In genomic region chr17:29100296-29100695, GRCh38 we compare ENCODE assay signal across 13 cellular contexts. TPM values are rescaled to one million over a fixed set of nuclear protein-coding genes. Genes with fewer than 3 reads are reported as not detected.
DNase-seq lines count a peak whose midpoint lies in the region; ATAC-seq and TF ChIP-seq lines count a peak whose summit lies in the region.
"Had no signal": no experiment of that assay in that cellular context is flagged by ENCODE, and none has a peak within 500 bp of the region (broad histone marks: within the 10 kb centered on the region; RNA-seq: fewer than 3 reads in every experiment).

No MANE protein-coding gene starts in this region.

- peak; percentile 13 for DNase-seq in activated CD8-positive, alpha-beta T cell treated with anti-CD3 and anti-CD28 coated beads for 36 hours
- no peak for DNase-seq in activated CD8-positive, alpha-beta T cell treated with anti-CD3 and anti-CD28 coated beads, Interleukin-2, amount 10 ng/mL, durations not matched to agents 7 days and 5 days
- DNase-seq in CMK (ENCODE audit: low read depth) (peak; percentile 64), NCI-H524 (lab: John Stamatoyannopoulos, UW) (no peak)
- no peak for DNase-seq in stimulated activated effector memory CD8-positive, alpha-beta T cell treated with anti-CD3 and anti-CD28 coated beads, Interleukin-12 subunit alpha, Interleukin-12 subunit beta, amount 100 ng/mL, for 72 hours (ENCODE audit: low spot score in 2 of 2)
- DNase-seq: ACHN; CD4-positive, alpha-beta T cell; DMS79; GM23248 had no signal

- peaks cover 11% of the 10 kb centered on the region for H3K4me1 Mint-ChIP-seq in activated CD8-positive, alpha-beta T cell treated with anti-CD3 and anti-CD28 coated beads for 36 hours (ENCODE audit: low read depth)
- H3K4me1 Mint-ChIP-seq in activated CD8-positive, alpha-beta T cell treated with anti-CD3 and anti-CD28 coated beads, Interleukin-2, amount 10 ng/mL, durations not matched to agents 7 days and 5 days (ENCODE audit: low read depth): peaks cover 7% of the 10 kb centered on the region
- H3K4me1 Mint-ChIP-seq in activated T-helper 17 cell treated with anti-CD3 and anti-CD28 coated beads, Interleukin-2, amount 50 U/mL, for 72 hours: peaks cover 7% of the 10 kb centered on the region
- peaks cover 10% of the 10 kb centered on the region for H3K4me1 Mint-ChIP-seq in stimulated activated effector memory CD8-positive, alpha-beta T cell treated with anti-CD3 and anti-CD28 coated beads, Interleukin-12 subunit alpha, Interleukin-12 subunit beta, amount 100 ng/mL, for 72 hours

- H3K9me3 Mint-ChIP-seq in activated CD8-positive, alpha-beta T cell treated with anti-CD3 and anti-CD28 coated beads for 36 hours: no peaks in the 10 kb centered on the region
- H3K9me3 Mint-ChIP-seq in activated CD8-positive, alpha-beta T cell treated with anti-CD3 and anti-CD28 coated beads, Interleukin-2, amount 10 ng/mL, durations not matched to agents 7 days and 5 days (ENCODE audit: insufficient read depth): no peaks in the 10 kb centered on the region
- H3K9me3 Mint-ChIP-seq in activated T-helper 17 cell treated with anti-CD3 and anti-CD28 coated beads, Interleukin-2, amount 50 U/mL, for 72 hours: no peaks in the 10 kb centered on the region
- no peaks in the 10 kb centered on the region for H3K9me3 Mint-ChIP-seq in stimulated activated effector memory CD8-positive, alpha-beta T cell treated with anti-CD3 and anti-CD28 coated beads, Interleukin-12 subunit alpha, Interleukin-12 subunit beta, amount 100 ng/mL, for 72 hours
- H3K9me3 Mint-ChIP-seq: CD4-positive, alpha-beta T cell had no signal

- TF ChIP-seq CTCF in activated CD8-positive, alpha-beta T cell treated with anti-CD3 and anti-CD28 coated beads for 36 hours (IDR thresholded peaks at IDR 0.05): no peak

- H3K27me3 Mint-ChIP-seq in activated CD8-positive, alpha-beta T cell treated with anti-CD3 and anti-CD28 coated beads for 36 hours: no peaks in the 10 kb centered on the region
- no peaks in the 10 kb centered on the region for H3K27me3 Mint-ChIP-seq in activated CD8-positive, alpha-beta T cell treated with anti-CD3 and anti-CD28 coated beads, Interleukin-2, amount 10 ng/mL, durations not matched to agents 7 days and 5 days (ENCODE audit: low read depth)
- H3K27me3 Mint-ChIP-seq in activated T-helper 17 cell treated with anti-CD3 and anti-CD28 coated beads, Interleukin-2, amount 50 U/mL, for 72 hours: no peaks in the 10 kb centered on the region
- H3K27me3 Mint-ChIP-seq: CD4-positive, alpha-beta T cell had no signal

- H3K36me3 Mint-ChIP-seq in activated CD8-positive, alpha-beta T cell treated with anti-CD3 and anti-CD28 coated beads for 36 hours (ENCODE audit: low read depth): peaks cover 5% of the 10 kb centered on the region
- H3K36me3 Mint-ChIP-seq in activated CD8-positive, alpha-beta T cell treated with anti-CD3 and anti-CD28 coated beads, Interleukin-2, amount 10 ng/mL, durations not matched to agents 7 days and 5 days (ENCODE audit: low read depth): peaks cover 9% of the 10 kb centered on the region
- peaks cover 86% of the 10 kb centered on the region for H3K36me3 Mint-ChIP-seq in activated T-helper 17 cell treated with anti-CD3 and anti-CD28 coated beads, Interleukin-2, amount 50 U/mL, for 72 hours (ENCODE audit: low read depth)
- peaks cover 51% of the 10 kb centered on the region for H3K36me3 Mint-ChIP-seq in stimulated activated effector memory CD8-positive, alpha-beta T cell treated with anti-CD3 and anti-CD28 coated beads, Interleukin-12 subunit alpha, Interleukin-12 subunit beta, amount 100 ng/mL, for 72 hours

- no peak overlapping the region for H3K4me3 Mint-ChIP-seq in activated CD8-positive, alpha-beta T cell treated with anti-CD3 and anti-CD28 coated beads for 36 hours
- H3K4me3 Mint-ChIP-seq in activated CD8-positive, alpha-beta T cell treated with anti-CD3 and anti-CD28 coated beads, Interleukin-2, amount 10 ng/mL, durations not matched to agents 7 days and 5 days: no peak overlapping the region
- no peak overlapping the region for H3K4me3 Mint-ChIP-seq in activated T-helper 17 cell treated with anti-CD3 and anti-CD28 coated beads, Interleukin-2, amount 50 U/mL, for 72 hours
- H3K4me3 Mint-ChIP-seq in stimulated activated effector memory CD8-positive, alpha-beta T cell treated with anti-CD3 and anti-CD28 coated beads, Interleukin-12 subunit alpha, Interleukin-12 subunit beta, amount 100 ng/mL, for 72 hours: no peak overlapping the region
- H3K4me3 Mint-ChIP-seq: CD4-positive, alpha-beta T cell had no signal

- ATAC-seq in activated CD8-positive, alpha-beta T cell treated with anti-CD3 and anti-CD28 coated beads for 36 hours: no peak
- ATAC-seq in activated CD8-positive, alpha-beta T cell treated with anti-CD3 and anti-CD28 coated beads, Interleukin-2, amount 10 ng/mL, durations not matched to agents 7 days and 5 days: no peak
- ATAC-seq in activated T-helper 17 cell treated with anti-CD3 and anti-CD28 coated beads, Interleukin-2, amount 50 U/mL, for 72 hours (replicated peaks): no peak
- no peak for ATAC-seq in stimulated activated effector memory CD8-positive, alpha-beta T cell treated with anti-CD3 and anti-CD28 coated beads, Interleukin-12 subunit alpha, Interleukin-12 subunit beta, amount 100 ng/mL, for 72 hours
- no peak for ATAC-seq in HG02938 (IDR thresholded peaks at IDR 0.05; ENCODE audit: unreplicated experiment)
- ATAC-seq: GM12878 had no signal

- intact Hi-C loops in activated CD8-positive, alpha-beta T cell treated with anti-CD3 and anti-CD28 coated beads for 36 hours (cut with micrococcal nuclease): no loop called here

- CTCF ChIA-PET in activated CD8-positive, alpha-beta T cell treated with anti-CD3 and anti-CD28 coated beads for 36 hours (lab: Charles Lee): interaction anchor here (1.4 to 4.0 kb wide), 4 partner anchors 11 to 147 kb away, joined by 3 to 25 read pairs (median 12); no protein-coding TSS in a partner anchor
- CTCF ChIA-PET in activated CD8-positive, alpha-beta T cell treated with anti-CD3 and anti-CD28 coated beads, Interleukin-2, amount 10 ng/mL, durations not matched to agents 7 days and 5 days (lab: Charles Lee): interaction anchor here (1.0 to 1.3 kb wide), 4 partner anchors 13 to 24 kb away, joined by 3 to 5 read pairs (median 4); no protein-coding TSS in a partner anchor

- POLR2A ChIA-PET in activated CD8-positive, alpha-beta T cell treated with anti-CD3 and anti-CD28 coated beads for 36 hours (lab: Charles Lee): no interaction called here
- POLR2A ChIA-PET in activated CD8-positive, alpha-beta T cell treated with anti-CD3 and anti-CD28 coated beads, Interleukin-2, amount 10 ng/mL, durations not matched to agents 7 days and 5 days (lab: Charles Lee): interaction anchor here (1.0 to 1.2 kb wide), 2 partner anchors 9 kb away, joined by 3 to 4 read pairs; no protein-coding TSS in a partner anchor

- no peak overlapping the region for H3K27ac Mint-ChIP-seq in activated CD8-positive, alpha-beta T cell treated with anti-CD3 and anti-CD28 coated beads for 36 hours
- no peak overlapping the region for H3K27ac Mint-ChIP-seq in activated CD8-positive, alpha-beta T cell treated with anti-CD3 and anti-CD28 coated beads, Interleukin-2, amount 10 ng/mL, durations not matched to agents 7 days and 5 days
- H3K27ac Mint-ChIP-seq in activated T-helper 17 cell treated with anti-CD3 and anti-CD28 coated beads, Interleukin-2, amount 50 U/mL, for 72 hours: peak overlapping the region; percentile 71
- H3K27ac Mint-ChIP-seq in stimulated activated effector memory CD8-positive, alpha-beta T cell treated with anti-CD3 and anti-CD28 coated beads, Interleukin-12 subunit alpha, Interleukin-12 subunit beta, amount 100 ng/mL, for 72 hours: peak overlapping the region; percentile 83
- H3K27ac Mint-ChIP-seq: CD4-positive, alpha-beta T cell had no signal

RNA-seq across cellular contexts. Expression of gene PIPOX, which starts 57.4 kb away (rescaled TPM):
- total RNA-seq in activated CD8-positive, alpha-beta T cell treated with anti-CD3 and anti-CD28 coated beads for 36 hours: 1 to 10 TPM; 3.0 TPM
- 1 to 10 TPM in 1 of 2 experiments, under 1 TPM in 1; 0.53 to 1.5 TPM for total RNA-seq in activated CD8-positive, alpha-beta T cell treated with anti-CD3 and anti-CD28 coated beads, Interleukin-2, amount 10 ng/mL, durations not matched to agents 7 days and 5 days
- 1 to 10 TPM; 2.0 to 5.6 TPM for total RNA-seq in activated T-helper 17 cell treated with anti-CD3 and anti-CD28 coated beads, Interleukin-2, amount 50 U/mL, for 72 hours
- total RNA-seq: G401, GM23248 had no signal

Comparison
In these comparisons a context has a peak if more than half of its experiments do, and no peak if none do; other contexts are left out.
1. DNase-seq: peak in activated CD8-positive, alpha-beta T cell treated with anti-CD3 and anti-CD28 coated beads for 36 hours (single experiment) and CMK (single experiment); none in activated CD8-positive, alpha-beta T cell treated with anti-CD3 and anti-CD28 coated beads, Interleukin-2, amount 10 ng/mL, durations not matched to agents 7 days and 5 days (single experiment), stimulated activated effector memory CD8-positive, alpha-beta T cell treated with anti-CD3 and anti-CD28 coated beads, Interleukin-12 subunit alpha, Interleukin-12 subunit beta, amount 100 ng/mL, for 72 hours (0 of 2) and NCI-H524 (0 of 2).
2. H3K27ac Mint-ChIP-seq: peak in activated T-helper 17 cell treated with anti-CD3 and anti-CD28 coated beads, Interleukin-2, amount 50 U/mL, for 72 hours (single experiment) and stimulated activated effector memory CD8-positive, alpha-beta T cell treated with anti-CD3 and anti-CD28 coated beads, Interleukin-12 subunit alpha, Interleukin-12 subunit beta, amount 100 ng/mL, for 72 hours (single experiment); none in activated CD8-positive, alpha-beta T cell treated with anti-CD3 and anti-CD28 coated beads for 36 hours (single experiment) and activated CD8-positive, alpha-beta T cell treated with anti-CD3 and anti-CD28 coated beads, Interleukin-2, amount 10 ng/mL, durations not matched to agents 7 days and 5 days (single experiment).